ENCODE assay signal across 9 cellular contexts in the genomic region with DNA sequence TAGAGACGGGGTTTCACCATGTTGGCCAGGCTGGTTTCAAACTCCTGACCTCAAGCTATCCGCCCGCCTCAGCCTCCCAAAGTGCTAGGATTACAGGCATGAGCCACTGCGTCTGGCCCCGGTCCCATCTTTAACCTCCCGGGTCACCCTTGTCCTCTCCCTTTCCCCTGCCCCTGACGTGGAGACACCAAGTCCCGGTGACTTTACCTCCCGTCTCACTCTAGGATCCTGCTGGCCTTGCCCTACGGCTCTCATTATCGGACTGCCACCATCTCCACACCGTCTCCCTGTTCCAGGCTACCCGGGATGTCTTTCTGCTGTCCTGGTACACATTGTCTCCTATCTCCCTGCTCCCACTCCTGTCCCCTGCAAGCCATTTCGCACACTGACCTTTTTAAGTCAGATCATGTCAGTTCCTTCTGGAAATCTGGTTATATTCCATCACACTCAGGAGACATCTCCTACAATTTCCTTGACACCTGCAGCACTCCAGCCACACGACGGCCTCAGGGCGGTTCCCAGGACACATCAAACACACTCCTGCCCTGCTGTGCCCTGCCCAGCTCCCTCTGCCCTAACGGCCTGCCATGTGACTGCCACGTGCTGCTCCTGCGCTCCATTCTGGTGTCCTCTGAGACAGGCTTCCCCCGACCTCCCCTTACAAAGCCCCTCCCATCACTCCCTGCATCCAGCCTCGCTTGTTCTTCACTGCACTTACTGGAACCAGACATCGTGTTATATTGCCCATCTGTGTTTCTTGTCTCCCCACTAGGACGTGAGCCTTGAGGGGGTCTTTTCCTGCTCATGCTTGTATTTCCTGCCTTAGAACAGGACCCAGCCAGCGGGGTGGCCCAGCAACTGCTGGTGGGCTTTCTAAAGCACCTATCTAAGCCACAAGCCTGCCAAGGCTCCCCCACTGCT. TPM values are rescaled to one million over a fixed set of nuclear protein-coding genes. Genes with fewer than 3 reads are reported as not detected.
DNase-seq lines count a peak whose midpoint lies in the region; ATAC-seq, FAIRE-seq and TF ChIP-seq lines count a peak whose summit lies in the region.
"Had no signal": no experiment of that assay in that cellular context is flagged by ENCODE, and none has a peak within 500 bp of the region (broad histone marks: within the 10 kb centered on the region; RNA-seq: fewer than 3 reads in every experiment).

No MANE protein-coding gene starts in this region.

- no peak for FAIRE-seq in GM12878 (lab: Jason Lieb, UNC)

- H3K9me3 ChIP-seq in GM12878 (replicated peaks; ENCODE audit: control insufficient read depth, insufficient read depth, low read length) = no peaks in the 10 kb centered on the region; the same call in 2 of the 3 replicates
- no peaks in the 10 kb centered on the region for H3K9me3 ChIP-seq in mucosa of rectum (ENCODE audit: control insufficient read depth in 2 of 2, low read length in 2 of 2)
- no peaks in the 10 kb centered on the region for H3K9me3 ChIP-seq in uterus
- H3K9me3 ChIP-seq: HAP-1 had no signal

- no peak overlapping the region for H3K27ac Mint-ChIP-seq in activated naive CD4-positive, alpha-beta T cell treated with anti-CD3 and anti-CD28 coated beads, Interleukin-2, amount 10 ng/mL, durations not matched to agents 7 days and 5 days

- H3K27me3 Mint-ChIP-seq in activated naive CD4-positive, alpha-beta T cell treated with anti-CD3 and anti-CD28 coated beads, Interleukin-2, amount 10 ng/mL, durations not matched to agents 7 days and 5 days = peaks cover 39% of the 10 kb centered on the region

- H3K27me3 ChIP-seq in GM12878 (replicated peaks in 1 of 2; ENCODE audit: control insufficient read depth in 2 of 2, insufficient read depth in 2 of 2, low read length in 1 of 2) = no peaks in the 10 kb centered on the region; a peak in 1 of 4 replicates
- H3K27me3 ChIP-seq in mucosa of rectum (ENCODE audit: control insufficient read depth in 2 of 2, insufficient read depth in 2 of 2, low read length in 2 of 2) = no peaks in the 10 kb centered on the region
- no peaks in the 10 kb centered on the region for H3K27me3 ChIP-seq in uterus

- in situ Hi-C loops in GM12878 (cut with MboI) = no loop called here

- WGBS in GM12878 (ENCODE audit: insufficient coverage, insufficient replicate concordance, low lambda C conversion rate, missing lambda C conversion rate) = 65% methylated on average over 25 of the region's 25 CpGs

- H3K36me3 ChIP-seq in GM12878 (ENCODE audit: control insufficient read depth in 2 of 2, insufficient read depth in 2 of 2, low read length in 1 of 2) (no peaks in the 10 kb centered on the region), mucosa of rectum (ENCODE audit: control insufficient read depth in 2 of 2, insufficient read depth in 2 of 2, low read length in 2 of 2) (peaks cover 0 to 6% of the 10 kb centered on the region in 2 donors), uterus (no peaks in the 10 kb centered on the region)
- H3K36me3 ChIP-seq: HAP-1 had no signal

- H3K4me3 Mint-ChIP-seq in activated naive CD4-positive, alpha-beta T cell treated with anti-CD3 and anti-CD28 coated beads, Interleukin-2, amount 10 ng/mL, durations not matched to agents 7 days and 5 days = peak overlapping the region; percentile 37

- SMC1A ChIA-PET in GM12878 (lab: Charles Lee; ENCODE audit: uncharacterized antibody, unreplicated experiment) = interaction anchor here (0.9 to 2.6 kb wide), 15 partner anchors 8 to 237 kb away, joined by 3 to 9 read pairs (median 3); a partner anchor contains a TSS

- no peak for TF ChIP-seq EP300 in GM12878 (IDR thresholded peaks at IDR 0.05; ENCODE audit: borderline replicate concordance in 1 of 2, control insufficient read depth in 1 of 2, low read depth in 2 of 2, low read length in 2 of 2)

- RAD21 ChIA-PET in GM12878 (lab: Charles Lee; ENCODE audit: unreplicated experiment) = interaction anchor here (0.7 to 3.0 kb wide), 18 partner anchors 12 to 523 kb away, joined by 3 to 44 read pairs (median 3); a partner anchor contains a TSS

- H3K4me1 ChIP-seq in GM12878 (ENCODE audit: control insufficient read depth, insufficient read depth, low read length) = peaks cover 42% of the 10 kb centered on the region
- peaks cover 10 to 16% of the 10 kb centered on the region in 2 donors for H3K4me1 ChIP-seq in mucosa of rectum (ENCODE audit: control insufficient read depth in 2 of 2, insufficient read depth in 2 of 2, low read length in 2 of 2)
- no peaks in the 10 kb centered on the region for H3K4me1 ChIP-seq in uterus

- no peaks in the 10 kb centered on the region for H3K9me3 Mint-ChIP-seq in activated naive CD4-positive, alpha-beta T cell treated with anti-CD3 and anti-CD28 coated beads, Interleukin-2, amount 10 ng/mL, durations not matched to agents 7 days and 5 days

- BruUV-seq in GM12878 (replicated peaks; lab: Mats Ljungman, UMichigan) = no TSS peak

- peaks cover 26% of the 10 kb centered on the region for H3K4me1 Mint-ChIP-seq in activated naive CD4-positive, alpha-beta T cell treated with anti-CD3 and anti-CD28 coated beads, Interleukin-2, amount 10 ng/mL, durations not matched to agents 7 days and 5 days

- no peak for TF ChIP-seq RAD21 in GM12878 (IDR thresholded peaks at IDR 0.05; ENCODE audit: insufficient read depth, low read depth, low read length)

- CTCF ChIA-PET in activated naive CD4-positive, alpha-beta T cell treated with anti-CD3 and anti-CD28 coated beads, Interleukin-2, amount 10 ng/mL, durations not matched to agents 7 days and 5 days (lab: Charles Lee) = interaction anchor here (0.7 to 6.5 kb wide), 20 partner anchors 8 to 685 kb away, joined by 3 to 60 read pairs (median 5); no protein-coding TSS in a partner anchor
- CTCF ChIA-PET in GM12878 (lab: Yijun Ruan, JAX) = interaction anchor here (0.6 to 5.1 kb wide), 31 partner anchors 7 to 524 kb away, joined by 3 to 93 read pairs (median 5); no protein-coding TSS in a partner anchor

- H3K79me2 ChIP-seq in GM12878 (ENCODE audit: control insufficient read depth, insufficient read depth, low read length) = no peaks in the 10 kb centered on the region

- peak overlapping the region; percentile 96 for H2AFZ ChIP-seq in GM12878 (ENCODE audit: control insufficient read depth, low read depth, low read length)

- POLR2A ChIA-PET in GM12878 (lab: Charles Lee) = interaction anchor here (0.5 to 1.5 kb wide), 3 partner anchors 8 to 207 kb away, joined by 3 to 4 read pairs (median 4); no protein-coding TSS in a partner anchor

- H3K9ac ChIP-seq in GM12878 (ENCODE audit: control insufficient read depth, insufficient read depth, low read length) (peak overlapping the region; percentile 71; the same call in 1 of the 2 replicates), mucosa of rectum (ENCODE audit: low read depth in 1 of 2, low read length in 2 of 2) (peak overlapping the region in 1 of 2 donors; percentile 39)

- peak overlapping the region; percentile 84 for H3K4me2 ChIP-seq in GM12878 (ENCODE audit: control insufficient read depth, insufficient read depth)

- TF ChIP-seq CTCF in GM12878 (IDR thresholded peaks at IDR 0.05 in 2 of 3, conservative IDR thresholded peaks at IDR 0.05 in 1 of 3; ENCODE audit: control insufficient read depth in 2 of 3, extremely low read depth in 1 of 3, insufficient read depth in 1 of 3, low read depth in 3 of 3, low read length in 3 of 3) = no peak
- no peak for TF ChIP-seq CTCF in uterus (IDR thresholded peaks at IDR 0.05)

- H3K27ac ChIP-seq in GM12878 (ENCODE audit: control insufficient read depth, insufficient read depth) (no peak overlapping the region), mucosa of rectum (ENCODE audit: low read depth in 2 of 2, low read length in 2 of 2) (peak overlapping the region; percentile 10 to 23), uterus (no peak overlapping the region)

- no peaks in the 10 kb centered on the region for H3K36me3 Mint-ChIP-seq in activated naive CD4-positive, alpha-beta T cell treated with anti-CD3 and anti-CD28 coated beads, Interleukin-2, amount 10 ng/mL, durations not matched to agents 7 days and 5 days

- TF ChIP-seq POLR2A in GM12878 (IDR thresholded peaks at IDR 0.05; ENCODE audit: low read depth, low read length) (no peak), uterus (IDR thresholded peaks at IDR 0.05) (no peak)

- intact Hi-C loops in GM12878 (cut with micrococcal nuclease; ENCODE audit: unreplicated experiment) = loop anchor here (2.0 to 10.0 kb wide), 4 partner anchors 63 to 423 kb away; no protein-coding TSS in a partner anchor
- intact Hi-C loops in uterus (cut with DNase I; ENCODE audit: low total_unique reads) = no loop called here

- H3K4me3 ChIP-seq in GM12878 (peak overlapping the region; percentile 62; the same call in 1 of the 2 replicates), mucosa of rectum (ENCODE audit: low read length in 2 of 2) (peak overlapping the region in 1 of 2 donors; percentile 62), uterus (peak overlapping the region; percentile 27 to 35)
- H3K4me3 ChIP-seq: HAP-1 had no signal

- no peak for DNase-seq in activated naive CD4-positive, alpha-beta T cell treated with anti-CD3 and anti-CD28 coated beads, Interleukin-2, amount 10 ng/mL, durations not matched to agents 7 days and 5 days
- no peak for DNase-seq in activated naive CD4-positive, alpha-beta T cell treated with Interleukin-2 at 50 U/mL for 16 hours
- DNase-seq in GM12878 (ENCODE audit: low read depth, low spot score) (no peak), uterus (no peak)

- ATAC-seq in GM12878 (no peak), HG03139 (IDR thresholded peaks at IDR 0.05; ENCODE audit: unreplicated experiment) (no peak), GM19463 (IDR thresholded peaks at IDR 0.05; ENCODE audit: unreplicated experiment) (no peak), HG03159 (IDR thresholded peaks at IDR 0.05; ENCODE audit: unreplicated experiment) (no peak)

- no peaks in the 10 kb centered on the region for H4K20me1 ChIP-seq in GM12878 (ENCODE audit: control insufficient read depth, insufficient read depth)

RNA-seq across cellular contexts. Expression of a gene that starts 32.7 kb away (rescaled TPM):
- total RNA-seq in GM12878 (2013; cell fraction: nucleolus; rRNA removed) = 2.0 and 2.7 TPM in 2 replicates
- total RNA-seq in GM12878 (2014; rRNA removed) = 0.82 and 1.6 TPM in 2 replicates
- total RNA-seq in GM12878 (2014; rRNA removed; fragmentation: Illumina TruSeq; extraction: Trizol) = 1.3 and 1.4 TPM in 2 replicates
- 1.5 and 3.5 TPM in 2 replicates for total RNA-seq in GM12878 (2021)
- 1.1 TPM for polyA plus RNA-seq in GM12878 (2011; ENCODE audit: low read depth)
- 0.19 and 0.50 TPM in 2 replicates for polyA plus RNA-seq in GM12878 (2011; rRNA removed)
- polyA plus RNA-seq in GM12878 (2011; cell fraction: cytosol; rRNA removed) = 0.10 and 0.15 TPM in 2 replicates
- polyA plus RNA-seq in GM12878 (2011; cell fraction: nucleus; rRNA removed) = 0.18 and 0.48 TPM in 2 replicates
- 0.22 and 1.00 TPM in 2 replicates for polyA plus RNA-seq in GM12878 (2012)
- polyA plus RNA-seq in GM12878 (2014; fragmentation: Illumina TruSeq; extraction: Trizol) = 1.2 and 1.5 TPM in 2 replicates
- 1 to 10 TPM in 1 of 2 experiments, under 1 TPM in 1; 0.75 to 1.1 TPM for polyA plus RNA-seq in GM12878 (2014; fragmentation: Nextera tagmentation; extraction: Ambion mirVana)
- polyA plus RNA-seq in GM12878 (2014; rRNA removed) = 1.5 and 3.0 TPM in 2 replicates
- under 1 TPM; 0.18 to 0.94 TPM for polyA plus RNA-seq in GM12878 (2016; fragmentation: Nextera tagmentation; extraction: Ambion mirVana)
- 0.10 and 0.15 TPM in 2 replicates for polyA minus RNA-seq in GM12878 (2011; rRNA and poly(A)+ RNA removed)
- not detected in 2 replicates for polyA minus RNA-seq in GM12878 (2011; cell fraction: cytosol; rRNA and poly(A)+ RNA removed)
- polyA minus RNA-seq in GM12878 (2011; cell fraction: nucleus; rRNA and poly(A)+ RNA removed) = under 0.01 and 0.10 TPM in 2 replicates
- 1 to 10 TPM in 2 of 4 donors, under 1 TPM in 2; 0.26 to 2.5 (median 1.3) TPM for total RNA-seq in uterus

Comparison
In these comparisons a context has a peak if more than half of its experiments do, and no peak if none do; other contexts are left out.
1. H3K27ac ChIP-seq: peak in mucosa of rectum (2 of 2); none in GM12878 (single experiment) and uterus (0 of 2).